21 cellular contexts compared by ENCODE assay signal in the genomic region with DNA sequence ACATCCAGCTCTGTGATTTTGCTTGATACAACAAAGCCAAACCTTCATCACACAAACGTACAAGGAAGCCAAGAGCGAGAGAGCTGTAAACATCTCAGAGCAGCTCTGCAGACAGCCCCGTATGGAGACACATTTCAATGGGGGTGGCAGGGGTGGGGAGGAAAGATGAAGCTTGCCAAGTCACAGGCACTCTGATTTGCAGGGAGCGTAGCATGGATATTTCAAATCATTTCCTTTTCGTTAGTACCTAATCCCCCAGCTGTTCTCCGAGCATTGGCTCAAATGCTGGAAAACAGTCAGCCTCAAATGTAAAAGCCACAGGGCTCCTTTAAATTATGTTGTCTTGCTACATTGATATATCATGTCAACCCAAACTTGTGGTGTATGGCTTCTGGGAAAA.
A peak's percentile ranks its signal among the peaks of the same experiment; 100 is the strongest.
DNase-seq lines count a peak whose midpoint lies in the region; ATAC-seq lines count a peak whose summit lies in the region.
"Had no signal": no experiment of that assay in that cellular context is flagged by ENCODE, and none has a peak within 500 bp of the region (broad histone marks: within the 10 kb centered on the region; RNA-seq: fewer than 3 reads in every experiment).

No MANE protein-coding gene starts in this region.

- peak; percentile 38 for DNase-seq in Ammon's horn (ENCODE audit: low spot score)
- peak; percentile 98 for DNase-seq in DMS79 treated with DMSO at 0.1 percent for 48 hours (lab: John Stamatoyannopoulos, UW)
- DNase-seq in NCI-H345 treated with DMSO at 0.1 percent for 48 hours (lab: John Stamatoyannopoulos, UW; ENCODE audit: unreplicated experiment) = peak; percentile 74
- peak; percentile 20 for DNase-seq in inferior parietal cortex (ENCODE audit: extremely low spot score)
- DNase-seq in kidney tubule cell (ENCODE audit: low spot score) = no peak
- no peak for DNase-seq in stimulated activated naive CD4-positive, alpha-beta T cell treated with Interleukin-2 at 50 U/mL for 16 hours (lab: John Stamatoyannopoulos, UW)
- DNase-seq: activated CD4-positive, alpha-beta T cell treated with anti-CD3 and anti-CD28 coated beads for 36 hours; activated T-cell treated with anti-CD3 and anti-CD28 coated beads, Interleukin-2, amount 50 U/mL, for 48 hours; aorta; cerebellar nuclear complex; EL; foreskin melanocyte; H7; KBM-7; kidney; naive thymus-derived CD8-positive, alpha-beta T cell; stimulated activated naive B cell treated with anti-CD40 and anti-IgM and Interleukin-4, amounts not matched to agents 10 μg/mL and 1 μg/mL and 100 μg/mL, for 72 hours; SW 1271; thyroid gland had no signal

- ATAC-seq in HG02623 (IDR thresholded peaks at IDR 0.05; ENCODE audit: unreplicated experiment) = no peak
- ATAC-seq: activated CD4-positive, alpha-beta T cell treated with anti-CD3 and anti-CD28 coated beads for 36 hours; naive thymus-derived CD8-positive, alpha-beta T cell; sciatic nerve; stimulated activated naive B cell treated with anti-CD40 and anti-IgM and Interleukin-4, amounts not matched to agents 10 μg/mL and 1 μg/mL and 100 μg/mL, for 72 hours had no signal

Comparison
In these comparisons a context has a peak if more than half of its experiments do, and no peak if none do; other contexts are left out.
1. DNase-seq: peak in Ammon's horn (single experiment), DMS79 treated with DMSO at 0.1 percent for 48 hours (single experiment), NCI-H345 treated with DMSO at 0.1 percent for 48 hours (single experiment) and inferior parietal cortex (single experiment); none in kidney tubule cell (single experiment) and stimulated activated naive CD4-positive, alpha-beta T cell treated with Interleukin-2 at 50 U/mL for 16 hours (single experiment).